Comparison of ENCODE assay signal across 8 cellular contexts in genomic region chr6:159691963-159692287, GRCh38. TPM values are rescaled to one million over a fixed set of nuclear protein-coding genes. Genes with fewer than 3 reads are reported as not detected.
DNase-seq lines count a peak whose midpoint lies in the region; ATAC-seq, FAIRE-seq and TF ChIP-seq lines count a peak whose summit lies in the region.

No MANE protein-coding gene starts in this region.

- H3K9ac ChIP-seq in OCI-LY3 (ENCODE audit: low read length) (peak overlapping the region; percentile 72), endothelial cell of umbilical vein (replicated peaks; ENCODE audit: extremely low read depth, insufficient read depth, low read length) (peak overlapping the region; percentile 43), parathyroid adenoma (no peak overlapping the region)

- H3K9me3 ChIP-seq in OCI-LY3 (ENCODE audit: insufficient read depth, low read length) (no peaks in the 10 kb centered on the region), endothelial cell of umbilical vein (replicated peaks; ENCODE audit: control insufficient read depth, insufficient read depth, low read length) (no peaks in the 10 kb centered on the region), parathyroid adenoma (ENCODE audit: control insufficient read depth, low read length) (no peaks in the 10 kb centered on the region)

- no peak for FAIRE-seq in endothelial cell of umbilical vein (lab: Jason Lieb, UNC)

- H3K4me2 ChIP-seq in OCI-LY3 (ENCODE audit: low read length) (peak overlapping the region; percentile 90), endothelial cell of umbilical vein (ENCODE audit: insufficient read depth, low read length) (peak overlapping the region; percentile 86), parathyroid adenoma (ENCODE audit: low read length) (peak overlapping the region; percentile 93)

- no peaks in the 10 kb centered on the region for H4K20me1 ChIP-seq in OCI-LY3 (ENCODE audit: insufficient read depth, low read length)
- no peaks in the 10 kb centered on the region for H4K20me1 ChIP-seq in endothelial cell of umbilical vein (replicated peaks; ENCODE audit: control insufficient read depth, extremely low read depth, insufficient read depth, low read length)

- TF ChIP-seq POLR2A in endothelial cell of umbilical vein (IDR thresholded peaks at IDR 0.05; ENCODE audit: low read depth, low read length) (no peak), GM18505 (IDR thresholded peaks at IDR 0.05; ENCODE audit: borderline replicate concordance, extremely low read depth, insufficient read depth, insufficient read length) (no peak)

- H3K27me3 ChIP-seq in OCI-LY3 (ENCODE audit: low read depth, low read length) (no peaks in the 10 kb centered on the region), endothelial cell of umbilical vein (ENCODE audit: control insufficient read depth in 2 of 2, insufficient read depth in 2 of 2, low read length in 2 of 2) (no peaks in the 10 kb centered on the region), parathyroid adenoma (ENCODE audit: control insufficient read depth, insufficient read depth, low read length) (no peaks in the 10 kb centered on the region)

- H2AFZ ChIP-seq in OCI-LY3 (ENCODE audit: low read depth, low read length) (no peak overlapping the region), endothelial cell of umbilical vein (ENCODE audit: low read depth, low read length) (peak overlapping the region; percentile 28), parathyroid adenoma (peak overlapping the region; percentile 93)

- TSS peak; percentile 48 for BruUV-seq in endothelial cell of umbilical vein (replicated peaks; lab: Mats Ljungman, UMichigan)

- intact Hi-C loops in endothelial cell of umbilical vein (cut with micrococcal nuclease), result loop anchor here (1.0 to 10.0 kb wide), 6 partner anchors 70 to 843 kb away; partner anchors contain the start of gene ACAT2

- DNase-seq in GM10248 (ENCODE audit: extremely low spot score), result peak; percentile 15
- DNase-seq in endothelial cell of umbilical vein (ENCODE audit: low read depth, low spot score), result no peak
- no peak for DNase-seq in NK-92 (lab: John Stamatoyannopoulos, UW; ENCODE audit: unreplicated experiment)
- DNase-seq in activated CD4-positive, CD25-positive, alpha-beta regulatory T cell treated with anti-CD3 and anti-CD28 coated beads, Interleukin-2, amount 50 U/mL, for 72 hours, result no peak

- peak overlapping the region; percentile 85 for H3K4me3 ChIP-seq in OCI-LY3 (ENCODE audit: low read length)
- H3K4me3 ChIP-seq in endothelial cell of umbilical vein (replicated peaks in 1 of 3; ENCODE audit: insufficient read depth in 1 of 3, low read depth in 1 of 3, low read length in 3 of 3), result peak overlapping the region in 2 of 3 experiments; percentile 58 to 78
- peak overlapping the region; percentile 93 for H3K4me3 ChIP-seq in parathyroid adenoma (ENCODE audit: low read depth, low read length)

- peaks cover 53% of the 10 kb centered on the region for H3K79me2 ChIP-seq in OCI-LY3 (ENCODE audit: low read length)
- H3K79me2 ChIP-seq in endothelial cell of umbilical vein (ENCODE audit: control insufficient read depth, insufficient read depth, low read length), result peaks cover 13% of the 10 kb centered on the region
- H3K79me2 ChIP-seq in parathyroid adenoma, result peaks cover 38% of the 10 kb centered on the region

- POLR2A ChIA-PET in GM10248 (lab: Yijun Ruan, JAX), result interaction anchor here (0.7 to 1.1 kb wide), 4 partner anchors 8 to 241 kb away, joined by 3 to 5 read pairs (median 4); partner anchors contain the start of genes MRPL18 and TCP1
- POLR2A ChIA-PET in endothelial cell of umbilical vein (lab: Charles Lee), result interaction anchor here (0.6 to 2.4 kb wide), 3 partner anchors 35 to 345 kb away, joined by 3 to 18 read pairs (median 4); partner anchors contain the start of gene WTAP

- CTCF ChIA-PET in GM10248 (lab: Yijun Ruan, JAX), result interaction anchor here (0.7 to 2.4 kb wide), 6 partner anchors 9 to 99 kb away, joined by 3 to 11 read pairs (median 6); partner anchors contain the start of genes MRPL18 and WTAP
- CTCF ChIA-PET in endothelial cell of umbilical vein (lab: Charles Lee), result interaction anchor here (0.7 to 2.3 kb wide), 18 partner anchors 9 to 518 kb away, joined by 3 to 15 read pairs (median 5); partner anchors contain the start of genes MRPL18, TCP1 and WTAP

- H3K4me1 ChIP-seq in OCI-LY3 (ENCODE audit: low read length) (peaks cover 24% of the 10 kb centered on the region; the same call in 1 of the 2 replicates), endothelial cell of umbilical vein (ENCODE audit: control insufficient read depth, extremely low read depth, insufficient read depth, low read length) (peaks cover 27% of the 10 kb centered on the region), parathyroid adenoma (peaks cover 12% of the 10 kb centered on the region)

- H3K36me3 ChIP-seq in OCI-LY3 (replicated peaks; ENCODE audit: low read depth, low read length) (peaks cover 14% of the 10 kb centered on the region), endothelial cell of umbilical vein (ENCODE audit: control insufficient read depth in 2 of 2, extremely low read depth in 1 of 2, insufficient read depth in 2 of 2, low read length in 2 of 2) (peaks cover 2 to 3% of the 10 kb centered on the region in 2 experiments), parathyroid adenoma (ENCODE audit: control insufficient read depth, insufficient read depth, low read length) (no peaks in the 10 kb centered on the region)

- H3K9me1 ChIP-seq in endothelial cell of umbilical vein (replicated peaks; ENCODE audit: control insufficient read depth, extremely low read depth, insufficient read depth, low read length), result no peaks in the 10 kb centered on the region

- TF ChIP-seq CTCF in GM10248 (IDR thresholded peaks at IDR 0.05; ENCODE audit: control extremely low read depth, extremely low read depth, low read depth, missing control alignments), result no peak
- TF ChIP-seq CTCF in OCI-LY3 (IDR thresholded peaks at IDR 0.05; ENCODE audit: low read depth, low read length), result no peak
- no peak for TF ChIP-seq CTCF in endothelial cell of umbilical vein (IDR thresholded peaks at IDR 0.05; ENCODE audit: extremely low read depth in 1 of 2, insufficient read depth in 1 of 2, low read depth in 1 of 2, low read length in 2 of 2)
- TF ChIP-seq CTCF in parathyroid adenoma (IDR thresholded peaks at IDR 0.05), result no peak

- H3K27ac ChIP-seq in OCI-LY3 (ENCODE audit: low read length) (peak overlapping the region; percentile 73), endothelial cell of umbilical vein (ENCODE audit: insufficient read depth, low read depth, low read length) (peak overlapping the region; percentile 30), parathyroid adenoma (peak overlapping the region; percentile 96)

- ATAC-seq in HG02884 (IDR thresholded peaks at IDR 0.05; ENCODE audit: unreplicated experiment) (no peak), GM18505 (IDR thresholded peaks at IDR 0.05; ENCODE audit: unreplicated experiment) (no peak)

- dilution Hi-C loops in endothelial cell of umbilical vein (cut with MboI; ENCODE audit: extremely low pct_ligation_motif_present, low sequenced_read_pairs), result no loop called here

TF ChIP-seq in endothelial cell of umbilical vein, 7 proteins besides CTCF, POLR2A, EP300 and RAD21:
- no peak for TF ChIP-seq JUN (IDR thresholded peaks at IDR 0.05; ENCODE audit: borderline replicate concordance, insufficient read depth, insufficient read length, low read depth)
- TF ChIP-seq MYC (IDR thresholded peaks at IDR 0.05; ENCODE audit: low read depth, low read length), result no peak
- TF ChIP-seq GATA2 (IDR thresholded peaks at IDR 0.05; ENCODE audit: insufficient read depth, insufficient read length, low read depth, low read length), result no peak
- no peak for TF ChIP-seq EZH2 (IDR thresholded peaks at IDR 0.05; ENCODE audit: borderline replicate concordance, low read depth, low read length, severe bottlenecking)
- TF ChIP-seq FOS (IDR thresholded peaks at IDR 0.05; ENCODE audit: borderline replicate concordance, insufficient read depth, low read length), result no peak

RNA-seq across cellular contexts. Expression of gene SOD2, which starts 1.1 kb away (rescaled TPM):
- 58.9 and 62.7 TPM in 2 replicates for total RNA-seq in endothelial cell of umbilical vein
- 27.7 and 31.6 TPM in 2 replicates for polyA plus RNA-seq in endothelial cell of umbilical vein
- polyA plus RNA-seq in endothelial cell of umbilical vein (2011; cell fraction: cytosol; rRNA removed), result 34.6 and 38.7 TPM in 2 replicates
- polyA plus RNA-seq in endothelial cell of umbilical vein (2011; cell fraction: nucleus; rRNA removed), result 19.9 and 24.7 TPM in 2 replicates
- polyA plus RNA-seq in endothelial cell of umbilical vein (2012), result 63.2 and 71.0 TPM in 2 replicates
- 57.6 and 74.5 TPM in 2 replicates for polyA minus RNA-seq in endothelial cell of umbilical vein
- polyA minus RNA-seq in endothelial cell of umbilical vein (2011; cell fraction: cytosol; rRNA and poly(A)+ RNA removed), result 85.6 TPM
- 18.7 and 26.5 TPM in 2 replicates for polyA minus RNA-seq in endothelial cell of umbilical vein (2011; cell fraction: nucleus; rRNA and poly(A)+ RNA removed)

RNA-seq across cellular contexts. Expression of gene WTAP, which starts 35.4 kb away (rescaled TPM):
- total RNA-seq in endothelial cell of umbilical vein, result 75.6 and 81.6 TPM in 2 replicates
- polyA plus RNA-seq in endothelial cell of umbilical vein, result 16.5 and 21.7 TPM in 2 replicates
- 20.7 and 22.2 TPM in 2 replicates for polyA plus RNA-seq in endothelial cell of umbilical vein (2011; cell fraction: cytosol; rRNA removed)
- polyA plus RNA-seq in endothelial cell of umbilical vein (2011; cell fraction: nucleus; rRNA removed), result 31.5 and 37.9 TPM in 2 replicates
- 51.1 and 74.2 TPM in 2 replicates for polyA plus RNA-seq in endothelial cell of umbilical vein (2012)
- 35.7 and 37.0 TPM in 2 replicates for polyA minus RNA-seq in endothelial cell of umbilical vein
- polyA minus RNA-seq in endothelial cell of umbilical vein (2011; cell fraction: cytosol; rRNA and poly(A)+ RNA removed), result 16.8 TPM
- polyA minus RNA-seq in endothelial cell of umbilical vein (2011; cell fraction: nucleus; rRNA and poly(A)+ RNA removed), result 43.8 and 60.2 TPM in 2 replicates

Comparison
In these comparisons a context has a peak if more than half of its experiments do, and no peak if none do; other contexts are left out.
1. H3K27ac ChIP-seq: peak in every context shown above with its lines; median percentile 96 in parathyroid adenoma; 73 in OCI-LY3; 30 in endothelial cell of umbilical vein.